In genomic region chr16:71461686-71462648, GRCh38 we compare ENCODE assay signal across 1 cellular context.
TF ChIP-seq lines count a peak whose summit lies in the region.

Gene ZNF23, minus strand, starts transcription at chr16:71462247. Its CDS starts 5,451 bp downstream, at chr16:71456796.

TF ChIP-seq in GM12878, 131 proteins besides CTCF, POLR2A, EP300 and RAD21 (continued from another document and continues in another):
- no peak for TF ChIP-seq ZBTB4 (CRISPR knock-in tag; IDR thresholded peaks at IDR 0.05)
- TF ChIP-seq CHD2 (IDR thresholded peaks at IDR 0.05; ENCODE audit: borderline replicate concordance, low read depth, low read length): peak; percentile 68
- TF ChIP-seq ATF7 (IDR thresholded peaks at IDR 0.05; ENCODE audit: low read depth): 0 out of 2 replicates have a peak, but pooled peaks have one; percentile 21
- peak; percentile 50; the same call in 1 of the 2 replicates for TF ChIP-seq DPF2 (IDR thresholded peaks at IDR 0.05)
- peak; percentile 78 for TF ChIP-seq BACH1 (IDR thresholded peaks at IDR 0.05; ENCODE audit: borderline replicate concordance)
- peak; percentile 88 for TF ChIP-seq POU2F2 (IDR thresholded peaks at IDR 0.05; ENCODE audit: borderline replicate concordance, low read depth, low read length)
- TF ChIP-seq GABPA (IDR thresholded peaks at IDR 0.05; ENCODE audit: low read depth): peak; percentile 94
- no peak for TF ChIP-seq ZSCAN29 (IDR thresholded peaks at IDR 0.05)
- TF ChIP-seq CREB1 (IDR thresholded peaks at IDR 0.05; ENCODE audit: low read depth): peak; percentile 97
- no peak for TF ChIP-seq CUX1 (IDR thresholded peaks at IDR 0.05; ENCODE audit: insufficient replicate concordance, low read depth, low read length)
- peak; percentile 92 for TF ChIP-seq RELB (IDR thresholded peaks at IDR 0.05; ENCODE audit: low read depth)
- TF ChIP-seq JUND (IDR thresholded peaks at IDR 0.05; ENCODE audit: low read depth, low read length): no peak
- TF ChIP-seq IKZF1 (conservative IDR thresholded peaks at IDR 0.05): peak; percentile 92
- peak; percentile 26; the same call in 1 of the 2 replicates for TF ChIP-seq EED (IDR thresholded peaks at IDR 0.05; ENCODE audit: low read depth)
- TF ChIP-seq MAX (IDR thresholded peaks at IDR 0.05; ENCODE audit: low read depth, low read length): peak; percentile 42; the same call in 1 of the 2 replicates
- TF ChIP-seq MXI1 (IDR thresholded peaks at IDR 0.05; ENCODE audit: low read depth, low read length): peak; percentile 88
- no peak for TF ChIP-seq HDAC2 (IDR thresholded peaks at IDR 0.05)
- TF ChIP-seq E2F8 (IDR thresholded peaks at IDR 0.05; ENCODE audit: low read depth, partially characterized antibody): peak; percentile 58
- peak; percentile 96 for TF ChIP-seq POLR2AphosphoS5 (IDR thresholded peaks at IDR 0.05; ENCODE audit: low read length)
- TF ChIP-seq HCFC1 (IDR thresholded peaks at IDR 0.05; ENCODE audit: low read length): peak; percentile 75
- TF ChIP-seq RELA (IDR thresholded peaks at IDR 0.05; ENCODE audit: borderline replicate concordance, partially characterized antibody): peak; percentile 47
- peak; percentile 93 for TF ChIP-seq ZBTB40 (IDR thresholded peaks at IDR 0.05; ENCODE audit: borderline replicate concordance)
- TF ChIP-seq CHD1 (IDR thresholded peaks at IDR 0.05; ENCODE audit: low read depth, low read length): no peak
- no peak for TF ChIP-seq CHD4 (IDR thresholded peaks at IDR 0.05)
- peak; percentile 80; the same call in 1 of the 2 replicates for TF ChIP-seq SMAD5 (IDR thresholded peaks at IDR 0.05; ENCODE audit: low read depth)
- peak; percentile 60; the same call in 1 of the 2 replicates for TF ChIP-seq YY1 (IDR thresholded peaks at IDR 0.05; ENCODE audit: low read depth, low read length)
- 0 out of 2 replicates have a peak, but pooled peaks have one; percentile 39 for TF ChIP-seq IRF4 (IDR thresholded peaks at IDR 0.05; ENCODE audit: low read depth, low read length)
- peak; percentile 57 for TF ChIP-seq MEF2B (IDR thresholded peaks at IDR 0.05; ENCODE audit: partially characterized antibody, poor library complexity, severe bottlenecking)
- no peak; the same call in 1 of the 2 replicates for TF ChIP-seq RB1 (IDR thresholded peaks at IDR 0.05; ENCODE audit: borderline replicate concordance)
- TF ChIP-seq ZNF384 (IDR thresholded peaks at IDR 0.05; ENCODE audit: borderline replicate concordance, low read depth, low read length): no peak
- TF ChIP-seq TCF12 (IDR thresholded peaks at IDR 0.05; ENCODE audit: low read depth, low read length): 0 out of 2 replicates have a peak, but pooled peaks have one; percentile 63
- no peak for TF ChIP-seq ASH2L (IDR thresholded peaks at IDR 0.05; ENCODE audit: borderline replicate concordance, low read depth)
- no peak for TF ChIP-seq ZNF592 (IDR thresholded peaks at IDR 0.05)
- TF ChIP-seq NRF1 (conservative IDR thresholded peaks at IDR 0.05; ENCODE audit: low read depth, low read length): no peak
- TF ChIP-seq SMAD1 (IDR thresholded peaks at IDR 0.05; ENCODE audit: low read depth, partially characterized antibody): no peak
- no peak for TF ChIP-seq YBX1 (IDR thresholded peaks at IDR 0.05)
- no peak for TF ChIP-seq NFXL1 (IDR thresholded peaks at IDR 0.05; ENCODE audit: borderline replicate concordance)
